Comparison of ENCODE assay signal across 1 cellular context in the genomic region with DNA sequence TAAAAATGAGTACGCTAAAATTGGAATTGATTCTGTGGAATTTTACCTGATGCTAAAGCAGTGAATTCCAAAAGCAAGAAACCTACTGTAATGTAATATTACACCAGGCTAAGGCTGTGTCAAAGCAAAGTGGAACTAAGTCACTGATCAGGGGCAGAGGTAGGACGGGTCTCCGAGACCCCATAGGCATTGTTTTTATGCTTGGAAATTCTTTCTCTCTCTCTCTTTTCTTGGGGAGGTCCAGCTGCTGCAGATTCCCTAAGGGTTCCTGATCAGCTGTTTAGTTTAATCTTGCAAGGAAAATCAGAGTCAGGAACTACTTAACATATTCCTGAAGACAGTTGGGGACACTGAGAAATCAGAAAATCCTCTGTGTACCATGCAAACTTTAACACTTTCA.
TF ChIP-seq lines count a peak whose summit lies in the region.

No MANE protein-coding gene starts in this region.

TF ChIP-seq in GM23338, 12 proteins besides CTCF, POLR2A, EP300 and RAD21 (continued from another document):
- TF ChIP-seq, protein P1, sequence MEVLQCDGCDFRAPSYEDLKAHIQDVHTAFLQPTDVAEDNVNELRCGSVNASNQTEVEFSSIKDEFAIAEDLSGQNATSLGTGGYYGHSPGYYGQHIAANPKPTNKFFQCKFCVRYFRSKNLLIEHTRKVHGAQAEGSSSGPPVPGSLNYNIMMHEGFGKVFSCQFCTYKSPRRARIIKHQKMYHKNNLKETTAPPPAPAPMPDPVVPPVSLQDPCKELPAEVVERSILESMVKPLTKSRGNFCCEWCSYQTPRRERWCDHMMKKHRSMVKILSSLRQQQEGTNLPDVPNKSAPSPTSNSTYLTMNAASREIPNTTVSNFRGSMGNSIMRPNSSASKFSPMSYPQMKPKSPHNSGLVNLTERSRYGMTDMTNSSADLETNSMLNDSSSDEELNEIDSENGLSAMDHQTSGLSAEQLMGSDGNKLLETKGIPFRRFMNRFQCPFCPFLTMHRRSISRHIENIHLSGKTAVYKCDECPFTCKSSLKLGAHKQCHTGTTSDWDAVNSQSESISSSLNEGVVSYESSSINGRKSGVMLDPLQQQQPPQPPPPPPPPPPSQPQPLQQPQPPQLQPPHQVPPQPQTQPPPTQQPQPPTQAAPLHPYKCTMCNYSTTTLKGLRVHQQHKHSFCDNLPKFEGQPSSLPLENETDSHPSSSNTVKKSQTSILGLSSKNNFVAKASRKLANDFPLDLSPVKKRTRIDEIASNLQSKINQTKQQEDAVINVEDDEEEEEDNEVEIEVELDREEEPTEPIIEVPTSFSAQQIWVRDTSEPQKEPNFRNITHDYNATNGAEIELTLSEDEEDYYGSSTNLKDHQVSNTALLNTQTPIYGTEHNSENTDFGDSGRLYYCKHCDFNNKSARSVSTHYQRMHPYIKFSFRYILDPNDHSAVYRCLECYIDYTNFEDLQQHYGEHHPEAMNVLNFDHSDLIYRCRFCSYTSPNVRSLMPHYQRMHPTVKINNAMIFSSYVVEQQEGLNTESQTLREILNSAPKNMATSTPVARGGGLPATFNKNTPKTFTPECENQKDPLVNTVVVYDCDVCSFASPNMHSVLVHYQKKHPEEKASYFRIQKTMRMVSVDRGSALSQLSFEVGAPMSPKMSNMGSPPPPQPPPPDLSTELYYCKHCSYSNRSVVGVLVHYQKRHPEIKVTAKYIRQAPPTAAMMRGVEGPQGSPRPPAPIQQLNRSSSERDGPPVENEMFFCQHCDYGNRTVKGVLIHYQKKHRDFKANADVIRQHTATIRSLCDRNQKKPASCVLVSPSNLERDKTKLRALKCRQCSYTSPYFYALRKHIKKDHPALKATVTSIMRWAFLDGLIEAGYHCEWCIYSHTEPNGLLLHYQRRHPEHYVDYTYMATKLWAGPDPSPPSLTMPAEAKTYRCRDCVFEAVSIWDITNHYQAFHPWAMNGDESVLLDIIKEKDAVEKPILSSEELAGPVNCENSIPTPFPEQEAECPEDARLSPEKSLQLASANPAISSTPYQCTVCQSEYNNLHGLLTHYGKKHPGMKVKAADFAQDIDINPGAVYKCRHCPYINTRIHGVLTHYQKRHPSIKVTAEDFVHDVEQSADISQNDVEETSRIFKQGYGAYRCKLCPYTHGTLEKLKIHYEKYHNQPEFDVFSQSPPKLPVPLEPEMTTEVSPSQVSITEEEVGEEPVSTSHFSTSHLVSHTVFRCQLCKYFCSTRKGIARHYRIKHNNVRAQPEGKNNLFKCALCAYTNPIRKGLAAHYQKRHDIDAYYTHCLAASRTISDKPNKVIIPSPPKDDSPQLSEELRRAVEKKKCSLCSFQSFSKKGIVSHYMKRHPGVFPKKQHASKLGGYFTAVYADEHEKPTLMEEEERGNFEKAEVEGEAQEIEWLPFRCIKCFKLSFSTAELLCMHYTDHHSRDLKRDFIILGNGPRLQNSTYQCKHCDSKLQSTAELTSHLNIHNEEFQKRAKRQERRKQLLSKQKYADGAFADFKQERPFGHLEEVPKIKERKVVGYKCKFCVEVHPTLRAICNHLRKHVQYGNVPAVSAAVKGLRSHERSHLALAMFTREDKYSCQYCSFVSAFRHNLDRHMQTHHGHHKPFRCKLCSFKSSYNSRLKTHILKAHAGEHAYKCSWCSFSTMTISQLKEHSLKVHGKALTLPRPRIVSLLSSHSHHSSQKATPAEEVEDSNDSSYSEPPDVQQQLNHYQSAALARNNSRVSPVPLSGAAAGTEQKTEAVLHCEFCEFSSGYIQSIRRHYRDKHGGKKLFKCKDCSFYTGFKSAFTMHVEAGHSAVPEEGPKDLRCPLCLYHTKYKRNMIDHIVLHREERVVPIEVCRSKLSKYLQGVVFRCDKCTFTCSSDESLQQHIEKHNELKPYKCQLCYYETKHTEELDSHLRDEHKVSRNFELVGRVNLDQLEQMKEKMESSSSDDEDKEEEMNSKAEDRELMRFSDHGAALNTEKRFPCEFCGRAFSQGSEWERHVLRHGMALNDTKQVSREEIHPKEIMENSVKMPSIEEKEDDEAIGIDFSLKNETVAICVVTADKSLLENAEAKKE (CRISPR knock-in tag; IDR thresholded peaks at IDR 0.05), result no peak
- TF ChIP-seq, protein P2, sequence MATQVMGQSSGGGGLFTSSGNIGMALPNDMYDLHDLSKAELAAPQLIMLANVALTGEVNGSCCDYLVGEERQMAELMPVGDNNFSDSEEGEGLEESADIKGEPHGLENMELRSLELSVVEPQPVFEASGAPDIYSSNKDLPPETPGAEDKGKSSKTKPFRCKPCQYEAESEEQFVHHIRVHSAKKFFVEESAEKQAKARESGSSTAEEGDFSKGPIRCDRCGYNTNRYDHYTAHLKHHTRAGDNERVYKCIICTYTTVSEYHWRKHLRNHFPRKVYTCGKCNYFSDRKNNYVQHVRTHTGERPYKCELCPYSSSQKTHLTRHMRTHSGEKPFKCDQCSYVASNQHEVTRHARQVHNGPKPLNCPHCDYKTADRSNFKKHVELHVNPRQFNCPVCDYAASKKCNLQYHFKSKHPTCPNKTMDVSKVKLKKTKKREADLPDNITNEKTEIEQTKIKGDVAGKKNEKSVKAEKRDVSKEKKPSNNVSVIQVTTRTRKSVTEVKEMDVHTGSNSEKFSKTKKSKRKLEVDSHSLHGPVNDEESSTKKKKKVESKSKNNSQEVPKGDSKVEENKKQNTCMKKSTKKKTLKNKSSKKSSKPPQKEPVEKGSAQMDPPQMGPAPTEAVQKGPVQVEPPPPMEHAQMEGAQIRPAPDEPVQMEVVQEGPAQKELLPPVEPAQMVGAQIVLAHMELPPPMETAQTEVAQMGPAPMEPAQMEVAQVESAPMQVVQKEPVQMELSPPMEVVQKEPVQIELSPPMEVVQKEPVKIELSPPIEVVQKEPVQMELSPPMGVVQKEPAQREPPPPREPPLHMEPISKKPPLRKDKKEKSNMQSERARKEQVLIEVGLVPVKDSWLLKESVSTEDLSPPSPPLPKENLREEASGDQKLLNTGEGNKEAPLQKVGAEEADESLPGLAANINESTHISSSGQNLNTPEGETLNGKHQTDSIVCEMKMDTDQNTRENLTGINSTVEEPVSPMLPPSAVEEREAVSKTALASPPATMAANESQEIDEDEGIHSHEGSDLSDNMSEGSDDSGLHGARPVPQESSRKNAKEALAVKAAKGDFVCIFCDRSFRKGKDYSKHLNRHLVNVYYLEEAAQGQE (IDR thresholded peaks at IDR 0.05; ENCODE audit: unreplicated experiment), result no peak
- no peak for TF ChIP-seq EZH2phosphoT487 (IDR thresholded peaks at IDR 0.05; ENCODE audit: unreplicated experiment)
- no peak for TF ChIP-seq ZNF331 (CRISPR knock-in tag; IDR thresholded peaks at IDR 0.05; ENCODE audit: low read depth)
